ENCODE assay signal across 11 cellular contexts in the genomic region with DNA sequence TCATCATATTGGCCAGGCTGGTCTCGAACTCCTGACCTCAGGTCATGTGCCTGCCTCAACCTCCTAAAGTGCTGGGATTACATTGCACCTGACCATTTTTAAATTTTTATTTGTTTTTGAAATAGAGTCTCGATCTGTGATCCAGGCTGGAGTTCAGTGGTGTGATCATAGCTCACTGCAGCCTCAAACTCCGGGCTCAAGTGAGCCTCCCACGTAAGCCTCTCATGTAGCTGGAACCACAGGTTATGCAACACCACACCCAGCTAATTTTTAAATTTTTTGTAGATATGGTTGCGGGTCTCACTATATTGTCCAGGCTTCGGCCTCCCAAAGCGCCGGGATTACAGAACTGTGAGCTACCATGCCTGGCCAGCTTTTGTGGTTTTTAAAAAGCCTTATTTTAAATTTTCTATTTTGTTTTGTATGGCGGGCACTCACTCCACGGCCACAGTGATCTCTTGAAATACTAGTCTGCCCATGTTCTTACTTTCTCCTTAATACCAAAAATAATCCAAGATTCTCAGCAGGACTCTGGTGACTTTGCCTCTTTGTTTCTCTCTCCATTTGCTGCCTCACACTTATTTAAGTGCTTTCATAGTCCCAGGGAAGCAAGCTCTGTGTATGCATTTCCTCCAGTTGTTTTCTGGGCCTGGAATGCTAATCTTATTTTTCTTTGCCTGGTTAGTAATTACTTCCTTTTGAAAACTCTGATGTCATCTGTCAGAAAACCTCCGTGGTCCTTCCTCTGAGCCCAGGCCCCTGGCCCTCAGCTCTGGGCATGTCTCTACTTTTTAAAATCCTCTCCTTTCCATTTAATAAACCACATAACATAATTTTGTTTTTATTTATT. TPM values are rescaled to one million over a fixed set of nuclear protein-coding genes. Genes with fewer than 3 reads are reported as not detected.
DNase-seq lines count a peak whose midpoint lies in the region; ATAC-seq lines count a peak whose summit lies in the region.
"Had no signal": no experiment of that assay in that cellular context is flagged by ENCODE, and none has a peak within 500 bp of the region (broad histone marks: within the 10 kb centered on the region; RNA-seq: fewer than 3 reads in every experiment).

No MANE protein-coding gene starts in this region.

- intact Hi-C loops in activated T-helper 1 cell treated with anti-CD3 and anti-CD28 coated beads, Interleukin-12 subunit alpha, Interleukin-12 subunit beta, Interleukin-2, Interleukin-4 antibody, amounts not matched to agents 30 ng/mL and 10 ng/mL and 1 ng/mL, durations not matched to agents 14 hours and 24 hours and 36 hours (cut with micrococcal nuclease): loop anchor here (5.0 kb wide), 3 partner anchors 83 to 607 kb away; a partner anchor contains a TSS

- peaks cover 9% of the 10 kb centered on the region for H3K4me1 Mint-ChIP-seq in T-helper 17 cell
- peaks cover 12% of the 10 kb centered on the region for H3K4me1 Mint-ChIP-seq in activated T-helper 1 cell treated with anti-CD3 and anti-CD28 coated beads, Interleukin-12 subunit alpha, Interleukin-12 subunit beta, Interleukin-2, Interleukin-4 antibody, amounts not matched to agents 30 ng/mL and 10 ng/mL and 1 ng/mL, durations not matched to agents 14 hours and 24 hours and 36 hours (ENCODE audit: low read depth)

- H3K4me3 Mint-ChIP-seq in T-helper 17 cell: no peak overlapping the region
- H3K4me3 Mint-ChIP-seq in activated T-helper 1 cell treated with anti-CD3 and anti-CD28 coated beads, Interleukin-12 subunit alpha, Interleukin-12 subunit beta, Interleukin-2, Interleukin-4 antibody, amounts not matched to agents 30 ng/mL and 10 ng/mL and 1 ng/mL, durations not matched to agents 14 hours and 24 hours and 36 hours: no peak overlapping the region

- no peak overlapping the region for H3K9ac ChIP-seq in skeletal muscle tissue (ENCODE audit: low read depth in 1 of 3, low read length in 3 of 3)

- peak overlapping the region; percentile 83 for H3K27ac Mint-ChIP-seq in T-helper 17 cell
- no peak overlapping the region for H3K27ac Mint-ChIP-seq in activated T-helper 1 cell treated with anti-CD3 and anti-CD28 coated beads, Interleukin-12 subunit alpha, Interleukin-12 subunit beta, Interleukin-2, Interleukin-4 antibody, amounts not matched to agents 30 ng/mL and 10 ng/mL and 1 ng/mL, durations not matched to agents 14 hours and 24 hours and 36 hours

- no peak overlapping the region for H3K4me3 ChIP-seq in skeletal muscle tissue (ENCODE audit: low read length in 3 of 3)

- peaks cover 0 to 11% (median 10%) of the 10 kb centered on the region in 3 donors for H3K4me1 ChIP-seq in skeletal muscle tissue (ENCODE audit: control insufficient read depth in 3 of 3, insufficient read depth in 3 of 3, low read length in 3 of 3)

- no peaks in the 10 kb centered on the region for H3K9me3 Mint-ChIP-seq in activated T-helper 1 cell treated with anti-CD3 and anti-CD28 coated beads, Interleukin-12 subunit alpha, Interleukin-12 subunit beta, Interleukin-2, Interleukin-4 antibody, amounts not matched to agents 30 ng/mL and 10 ng/mL and 1 ng/mL, durations not matched to agents 14 hours and 24 hours and 36 hours
- H3K9me3 Mint-ChIP-seq: activated naive CD4-positive, alpha-beta T cell treated with anti-CD3 and anti-CD28 coated beads, Interleukin-2, amount 50 U/mL, for 24 hours had no signal

- peak; percentile 24 for DNase-seq in Daoy (ENCODE audit: low read depth)
- no peak for DNase-seq in T-helper 17 cell
- peak; percentile 56 for DNase-seq in iris pigment epithelial cell (ENCODE audit: low read depth)
- no peak for DNase-seq in NCI-H187 (lab: John Stamatoyannopoulos, UW)
- DNase-seq in activated T-helper 1 cell treated with anti-CD3 and anti-CD28 coated beads, Interleukin-12 subunit alpha, Interleukin-12 subunit beta, Interleukin-2, Interleukin-4 antibody, amounts not matched to agents 30 ng/mL and 10 ng/mL and 1 ng/mL, durations not matched to agents 14 hours and 24 hours and 36 hours (ENCODE audit: low spot score): no peak
- DNase-seq in activated CD4-positive, CD25-positive, alpha-beta regulatory T cell treated with anti-CD3 and anti-CD28 coated beads, Interleukin-2, amount 50 U/mL, for 72 hours: no peak
- DNase-seq: NCI-H524 had no signal

- H3K9me3 ChIP-seq in T-helper 17 cell (ENCODE audit: control insufficient read depth, low read length, poor library complexity, severe bottlenecking) (no peaks in the 10 kb centered on the region), skeletal muscle tissue (ENCODE audit: control insufficient read depth in 3 of 3, low read length in 3 of 3) (no peaks in the 10 kb centered on the region)

- H3K27ac ChIP-seq in skeletal muscle tissue (ENCODE audit: low read depth, low read length): peak overlapping the region; percentile 93

- H3K36me3 Mint-ChIP-seq in T-helper 17 cell (ENCODE audit: low read depth): no peaks in the 10 kb centered on the region
- peaks cover 7% of the 10 kb centered on the region for H3K36me3 Mint-ChIP-seq in activated T-helper 1 cell treated with anti-CD3 and anti-CD28 coated beads, Interleukin-12 subunit alpha, Interleukin-12 subunit beta, Interleukin-2, Interleukin-4 antibody, amounts not matched to agents 30 ng/mL and 10 ng/mL and 1 ng/mL, durations not matched to agents 14 hours and 24 hours and 36 hours (ENCODE audit: low read depth)
- H3K36me3 Mint-ChIP-seq: activated naive CD4-positive, alpha-beta T cell treated with anti-CD3 and anti-CD28 coated beads, Interleukin-2, amount 50 U/mL, for 24 hours had no signal

- no peaks in the 10 kb centered on the region for H3K27me3 ChIP-seq in skeletal muscle tissue (ENCODE audit: control insufficient read depth in 3 of 3, insufficient read depth in 3 of 3, low read length in 3 of 3)

- H3K27me3 Mint-ChIP-seq in T-helper 17 cell: no peaks in the 10 kb centered on the region
- no peaks in the 10 kb centered on the region for H3K27me3 Mint-ChIP-seq in activated T-helper 1 cell treated with anti-CD3 and anti-CD28 coated beads, Interleukin-12 subunit alpha, Interleukin-12 subunit beta, Interleukin-2, Interleukin-4 antibody, amounts not matched to agents 30 ng/mL and 10 ng/mL and 1 ng/mL, durations not matched to agents 14 hours and 24 hours and 36 hours (ENCODE audit: insufficient read depth)
- H3K27me3 Mint-ChIP-seq: activated naive CD4-positive, alpha-beta T cell treated with anti-CD3 and anti-CD28 coated beads, Interleukin-2, amount 50 U/mL, for 24 hours had no signal

- ATAC-seq in T-helper 17 cell (no peak), GM19463 (IDR thresholded peaks at IDR 0.05; ENCODE audit: unreplicated experiment) (no peak)
- ATAC-seq: esophagus mucosa had no signal

- H3K36me3 ChIP-seq in skeletal muscle tissue (ENCODE audit: control insufficient read depth in 3 of 3, insufficient read depth in 3 of 3, low read length in 3 of 3): peaks cover 0 to 2% (median 0%) of the 10 kb centered on the region in 3 donors

RNA-seq across cellular contexts. Expression of a gene that starts 2.0 kb away (rescaled TPM):
- 2.9 and 4.3 TPM in 2 replicates for total RNA-seq in Daoy (2014; rRNA removed; shearing (Covaris generic))
- total RNA-seq in T-helper 17 cell (1 to 10 TPM; 1.8 to 3.1 TPM), skeletal muscle tissue (3.7 TPM)
- 3.2 and 4.1 TPM in 2 replicates for total RNA-seq in activated T-helper 1 cell treated with anti-CD3 and anti-CD28 coated beads, Interleukin-12 subunit alpha, Interleukin-12 subunit beta, Interleukin-2, Interleukin-4 antibody, amounts not matched to agents 30 ng/mL and 10 ng/mL and 1 ng/mL, durations not matched to agents 14 hours and 24 hours and 36 hours

RNA-seq across cellular contexts. Expression of a gene that starts 44.6 kb away (rescaled TPM):
- 20.7 and 21.1 TPM in 2 replicates for total RNA-seq in Daoy (2014; rRNA removed; shearing (Covaris generic))
- 10 to 100 TPM; 38.1 to 41.2 TPM for total RNA-seq in T-helper 17 cell
- 10.4 TPM for total RNA-seq in skeletal muscle tissue
- 53.2 and 55.0 TPM in 2 replicates for total RNA-seq in activated T-helper 1 cell treated with anti-CD3 and anti-CD28 coated beads, Interleukin-12 subunit alpha, Interleukin-12 subunit beta, Interleukin-2, Interleukin-4 antibody, amounts not matched to agents 30 ng/mL and 10 ng/mL and 1 ng/mL, durations not matched to agents 14 hours and 24 hours and 36 hours

Comparison
In these comparisons a context has a peak if more than half of its experiments do, and no peak if none do; other contexts are left out.
1. DNase-seq: peak in Daoy (single experiment) and iris pigment epithelial cell (single experiment); none in T-helper 17 cell (0 of 3), NCI-H187 (0 of 2), activated T-helper 1 cell treated with anti-CD3 and anti-CD28 coated beads, Interleukin-12 subunit alpha, Interleukin-12 subunit beta, Interleukin-2, Interleukin-4 antibody, amounts not matched to agents 30 ng/mL and 10 ng/mL and 1 ng/mL, durations not matched to agents 14 hours and 24 hours and 36 hours (single experiment) and activated CD4-positive, CD25-positive, alpha-beta regulatory T cell treated with anti-CD3 and anti-CD28 coated beads, Interleukin-2, amount 50 U/mL, for 72 hours (single experiment).